In the genomic region with DNA sequence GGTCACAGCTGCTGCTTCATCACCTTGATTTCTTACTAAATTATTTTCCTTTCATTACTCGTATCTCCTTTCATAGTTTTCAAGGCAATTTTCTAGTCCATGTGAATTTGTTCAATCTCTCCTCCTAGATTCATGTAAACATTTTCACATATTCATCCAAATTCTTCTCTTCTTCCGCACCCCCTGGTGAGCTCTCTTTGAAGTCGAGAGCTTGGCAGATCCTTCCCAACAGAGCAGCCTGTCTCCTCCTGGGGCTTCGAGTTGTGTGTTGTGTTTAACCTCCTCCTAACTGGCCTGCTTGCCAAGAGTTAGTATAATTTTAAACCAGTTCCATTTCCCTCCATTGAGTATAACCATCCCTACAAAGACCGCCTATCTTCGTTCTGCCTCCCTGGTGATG, we compare ENCODE assay signal across 31 cellular contexts.
"Had no signal": no experiment of that assay in that cellular context is flagged by ENCODE, and none has a peak within 500 bp of the region (broad histone marks: within the 10 kb centered on the region; RNA-seq: fewer than 3 reads in every experiment).

No MANE protein-coding gene starts in this region.

- H3K4me2 ChIP-seq: hepatocyte had no signal

- H3K4me1 Mint-ChIP-seq: activated CD4-positive, alpha-beta memory T cell treated with anti-CD3 and anti-CD28 coated beads, Interleukin-2, amount 10 ng/mL, durations not matched to agents 7 days and 5 days; activated CD4-positive, alpha-beta T cell treated with anti-CD3 and anti-CD28 coated beads for 36 hours; activated CD4-positive, alpha-beta T cell treated with anti-CD3 and anti-CD28 coated beads, Interleukin-2, amount 10 ng/mL, durations not matched to agents 24 days and 14 days; activated naive CD4-positive, alpha-beta T cell treated with anti-CD3 and anti-CD28 coated beads, Interleukin-2, amount 10 ng/mL, durations not matched to agents 7 days and 5 days; activated naive CD8-positive, alpha-beta T cell treated with anti-CD3 and anti-CD28 coated beads, Interleukin-2, amount 10 ng/mL, durations not matched to agents 7 days and 5 days; T-cell had no signal

- H3K4me3 ChIP-seq: ascending aorta, coronary artery, esophagus squamous epithelium, gastroesophageal sphincter, heart right ventricle, hepatocyte had no signal

- H2AFZ ChIP-seq: hepatocyte had no signal

- DNase-seq: activated CD4-positive, alpha-beta memory T cell treated with anti-CD3 and anti-CD28 coated beads, Interleukin-2, amount 10 ng/mL, durations not matched to agents 7 days and 5 days; activated CD4-positive, alpha-beta T cell treated with anti-CD3 and anti-CD28 coated beads for 36 hours; activated CD4-positive, alpha-beta T cell treated with anti-CD3 and anti-CD28 coated beads, Interleukin-2, amount 10 ng/mL, durations not matched to agents 24 days and 14 days; activated CD4-positive, CD25-positive, alpha-beta regulatory T cell; activated CD4-positive, CD25-positive, alpha-beta regulatory T cell treated with anti-CD3 and anti-CD28 coated beads, Interleukin-2, amount 50 U/mL, for 72 hours; activated CD8-positive, alpha-beta memory T cell treated with anti-CD3 and anti-CD28 coated beads, Interleukin-2, amount 50 U/mL, for 48 hours; activated gamma-delta T cell; activated naive CD4-positive, alpha-beta T cell; activated naive CD4-positive, alpha-beta T cell treated with anti-CD3 and anti-CD28 coated beads, Interleukin-2, amount 10 ng/mL, durations not matched to agents 7 days and 5 days; activated naive CD8-positive, alpha-beta T cell treated with anti-CD3 and anti-CD28 coated beads, Interleukin-2, amount 10 ng/mL, durations not matched to agents 7 days and 5 days; activated T-cell treated with anti-CD3 and anti-CD28 coated beads for 4 hours; activated T-cell treated with anti-CD3 and anti-CD28 coated beads, Interleukin-2, amount 50 U/mL, for 24 hours; activated T-cell treated with anti-CD3 and anti-CD28 coated beads, Interleukin-2, amount 50 U/mL, for 72 hours; brain microvascular endothelial cell; caudate nucleus; dorsolateral prefrontal cortex; effector memory CD4-positive, alpha-beta T cell; erythroblast; esophagus squamous epithelium; foreskin melanocyte; heart right ventricle; T-cell; T1000 had no signal

- H3K9me3 ChIP-seq: ascending aorta had no signal

- H3K27ac ChIP-seq: ascending aorta, brain microvascular endothelial cell, coronary artery, dorsolateral prefrontal cortex, esophagus squamous epithelium, gastroesophageal sphincter, heart right ventricle, hepatocyte had no signal

- H3K27me3 Mint-ChIP-seq: activated CD4-positive, alpha-beta memory T cell treated with anti-CD3 and anti-CD28 coated beads, Interleukin-2, amount 10 ng/mL, durations not matched to agents 7 days and 5 days; activated CD4-positive, alpha-beta T cell treated with anti-CD3 and anti-CD28 coated beads, Interleukin-2, amount 10 ng/mL, durations not matched to agents 24 days and 14 days; activated naive CD4-positive, alpha-beta T cell treated with anti-CD3 and anti-CD28 coated beads, Interleukin-2, amount 10 ng/mL, durations not matched to agents 7 days and 5 days; activated naive CD8-positive, alpha-beta T cell treated with anti-CD3 and anti-CD28 coated beads, Interleukin-2, amount 10 ng/mL, durations not matched to agents 7 days and 5 days; dendritic cell treated with granulocyte-macrophage colony-stimulating factor and Interleukin-4, amounts not matched to agents 40 ng/mL and 50 ng/mL, for 4 days had no signal

- ATAC-seq: activated CD4-positive, alpha-beta T cell treated with anti-CD3 and anti-CD28 coated beads for 36 hours; activated naive CD4-positive, alpha-beta T cell treated with anti-CD3 and anti-CD28 coated beads, Interleukin-2, amount 50 U/mL, for 72 hours; activated T-cell treated with anti-CD3 and anti-CD28 coated beads, Interleukin-2, amount 50 U/mL, for 72 hours; gastroesophageal sphincter; heart right ventricle; T-cell had no signal

- H3K79me2 ChIP-seq: hepatocyte had no signal

- H3K27ac Mint-ChIP-seq: activated CD4-positive, alpha-beta memory T cell treated with anti-CD3 and anti-CD28 coated beads, Interleukin-2, amount 10 ng/mL, durations not matched to agents 7 days and 5 days; activated CD4-positive, alpha-beta T cell treated with anti-CD3 and anti-CD28 coated beads for 36 hours; activated CD4-positive, alpha-beta T cell treated with anti-CD3 and anti-CD28 coated beads, Interleukin-2, amount 10 ng/mL, durations not matched to agents 24 days and 14 days; activated naive CD4-positive, alpha-beta T cell treated with anti-CD3 and anti-CD28 coated beads, Interleukin-2, amount 10 ng/mL, durations not matched to agents 7 days and 5 days; activated naive CD4-positive, alpha-beta T cell treated with anti-CD3 and anti-CD28 coated beads, Interleukin-2, amount 50 U/mL, for 72 hours; activated naive CD8-positive, alpha-beta T cell treated with anti-CD3 and anti-CD28 coated beads, Interleukin-2, amount 10 ng/mL, durations not matched to agents 7 days and 5 days; activated T-cell treated with anti-CD3 and anti-CD28 coated beads, Interleukin-2, amount 50 U/mL, for 24 hours; dendritic cell treated with granulocyte-macrophage colony-stimulating factor and Interleukin-4, amounts not matched to agents 40 ng/mL and 50 ng/mL, for 4 days; T-cell; T-helper 1 cell treated with Interleukin-12 subunit alpha and Interleukin-12 subunit beta and Interleukin-4 antibody, amounts not matched to agents 30 μg/mL and 1 μg/mL, for 36 hours; T-helper 2 cell treated with Interferon-gamma antibody and Interleukin-4, amounts not matched to agents 5 μg/mL and 100 μg/mL, for 36 hours had no signal

- H3K4me3 Mint-ChIP-seq: activated CD4-positive, alpha-beta memory T cell treated with anti-CD3 and anti-CD28 coated beads, Interleukin-2, amount 10 ng/mL, durations not matched to agents 7 days and 5 days; activated CD4-positive, alpha-beta T cell treated with anti-CD3 and anti-CD28 coated beads for 36 hours; activated CD4-positive, alpha-beta T cell treated with anti-CD3 and anti-CD28 coated beads, Interleukin-2, amount 10 ng/mL, durations not matched to agents 24 days and 14 days; activated naive CD4-positive, alpha-beta T cell treated with anti-CD3 and anti-CD28 coated beads, Interleukin-2, amount 10 ng/mL, durations not matched to agents 7 days and 5 days; activated naive CD8-positive, alpha-beta T cell treated with anti-CD3 and anti-CD28 coated beads, Interleukin-2, amount 10 ng/mL, durations not matched to agents 7 days and 5 days; activated T-cell treated with anti-CD3 and anti-CD28 coated beads, Interleukin-2, amount 50 U/mL, for 24 hours; activated T-cell treated with anti-CD3 and anti-CD28 coated beads, Interleukin-2, amount 50 U/mL, for 72 hours; dendritic cell treated with granulocyte-macrophage colony-stimulating factor and Interleukin-4, amounts not matched to agents 40 ng/mL and 50 ng/mL, for 4 days; T-cell; T-helper 1 cell treated with Interleukin-12 subunit alpha and Interleukin-12 subunit beta and Interleukin-4 antibody, amounts not matched to agents 30 μg/mL and 1 μg/mL, for 36 hours; T-helper 2 cell treated with Interferon-gamma antibody and Interleukin-4, amounts not matched to agents 5 μg/mL and 100 μg/mL, for 36 hours had no signal

- H3K27me3 ChIP-seq: ascending aorta, brain microvascular endothelial cell, dorsolateral prefrontal cortex, esophagus squamous epithelium, gastroesophageal sphincter, heart right ventricle, hepatocyte had no signal

- H3K36me3 Mint-ChIP-seq: activated naive CD4-positive, alpha-beta T cell treated with anti-CD3 and anti-CD28 coated beads, Interleukin-2, amount 10 ng/mL, durations not matched to agents 7 days and 5 days; activated naive CD4-positive, alpha-beta T cell treated with anti-CD3 and anti-CD28 coated beads, Interleukin-2, amount 50 U/mL, for 72 hours; activated naive CD8-positive, alpha-beta T cell treated with anti-CD3 and anti-CD28 coated beads, Interleukin-2, amount 10 ng/mL, durations not matched to agents 7 days and 5 days; T-cell had no signal

- H3K36me3 ChIP-seq: ascending aorta, brain microvascular endothelial cell, esophagus squamous epithelium, gastroesophageal sphincter, heart right ventricle had no signal

- H3K4me1 ChIP-seq: ascending aorta, esophagus squamous epithelium, gastroesophageal sphincter, heart right ventricle had no signal
